ENCODE assay signal across 15 cellular contexts in the genomic region with DNA sequence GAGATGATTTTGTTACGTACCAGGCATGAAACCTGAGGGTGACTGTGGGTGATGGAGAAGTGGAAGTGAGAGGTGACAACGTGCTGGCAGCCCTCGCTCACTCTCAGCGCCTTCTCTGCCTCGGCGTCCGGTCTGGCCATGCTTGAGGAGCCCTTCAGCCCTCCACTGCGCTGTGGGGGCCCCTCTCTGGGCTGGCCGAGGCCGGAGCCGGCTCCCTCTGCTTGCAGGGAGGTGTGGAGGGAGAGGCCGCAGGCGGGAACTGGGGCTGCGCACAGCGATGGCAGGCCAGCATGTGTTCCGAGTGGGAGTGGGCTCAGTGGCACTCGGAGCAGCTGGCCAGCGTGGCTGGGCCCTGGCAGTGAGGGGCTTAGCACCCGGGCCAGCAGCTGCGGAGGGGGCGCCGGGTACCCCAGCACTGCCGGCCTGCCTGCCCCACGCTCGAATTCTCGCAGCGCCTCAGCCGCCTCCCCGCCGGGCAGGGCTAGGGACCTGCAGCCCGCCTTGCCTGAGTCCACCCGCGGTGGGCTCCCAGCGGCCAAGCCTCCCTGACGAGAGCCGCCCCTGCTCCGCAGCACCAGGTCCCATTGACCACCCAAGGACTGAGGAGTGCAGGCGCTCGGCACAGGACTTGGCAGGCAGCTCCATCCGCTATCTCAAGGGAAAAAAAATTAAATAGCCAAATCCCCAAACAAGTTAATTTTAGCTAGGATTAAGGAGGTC. TPM values are rescaled to one million over a fixed set of nuclear protein-coding genes. Genes with fewer than 3 reads are reported as not detected.
A peak's percentile ranks its signal among the peaks of the same experiment; 100 is the strongest.
DNase-seq lines count a peak whose midpoint lies in the region; ATAC-seq, FAIRE-seq and TF ChIP-seq lines count a peak whose summit lies in the region.
"Had no signal": no experiment of that assay in that cellular context is flagged by ENCODE, and none has a peak within 500 bp of the region (broad histone marks: within the 10 kb centered on the region; RNA-seq: fewer than 3 reads in every experiment).

No MANE protein-coding gene starts in this region.

- H3K36me3 ChIP-seq in right lobe of liver (no peaks in the 10 kb centered on the region), HepG2 (replicated peaks in 1 of 2; ENCODE audit: control insufficient read depth in 1 of 2, insufficient read depth in 2 of 2, low read length in 2 of 2) (no peaks in the 10 kb centered on the region), spleen (no peaks in the 10 kb centered on the region)

- no peak for TF ChIP-seq RAD21 in HepG2 (CRISPR knock-in tag; IDR thresholded peaks at IDR 0.05)

- H3K4me2 ChIP-seq in HepG2 (ENCODE audit: low read depth, low read length), result no peak overlapping the region

- ATAC-seq in right lobe of liver (peak in 1 of 4 donors; percentile 30), HepG2 (no peak), GM21447 (IDR thresholded peaks at IDR 0.05; ENCODE audit: unreplicated experiment) (no peak)

- H3K27ac ChIP-seq in right lobe of liver, result peak overlapping the region in 1 of 3 donors; percentile 70
- H3K27ac ChIP-seq in HepG2 (ENCODE audit: extremely low read length, insufficient read depth, low read length), result no peak overlapping the region
- H3K27ac ChIP-seq in spleen, result peak overlapping the region in 6 of 8 donors; percentile 1 to 58 (median 44)
- H3K27ac ChIP-seq: 22Rv1 had no signal

- CTCF ChIA-PET in HepG2 (lab: Yijun Ruan, JAX; ENCODE audit: low intra/inter-chr PET ratio, low total read pairs), result no interaction called here

- H3K4me1 ChIP-seq in right lobe of liver (peaks cover 0 to 38% (median 11%) of the 10 kb centered on the region in 4 donors), HepG2 (ENCODE audit: insufficient read depth, low read length) (peaks cover 16% of the 10 kb centered on the region), spleen (no peaks in the 10 kb centered on the region)
- H3K4me1 ChIP-seq: Caco-2 had no signal

- no peak for TF ChIP-seq EP300 in HepG2 (IDR thresholded peaks at IDR 0.05; ENCODE audit: low read depth in 2 of 2, low read length in 2 of 2)
- no peak for TF ChIP-seq EP300 in HepG2 (CRISPR knock-in tag; IDR thresholded peaks at IDR 0.05; ENCODE audit: borderline replicate concordance)

- no peak overlapping the region for H2AFZ ChIP-seq in HepG2 (ENCODE audit: low read length)

- H4K20me1 ChIP-seq in HepG2 (ENCODE audit: insufficient read depth, low read length), result no peaks in the 10 kb centered on the region

- intact Hi-C loops in right lobe of liver (cut with DNase I), result no loop called here
- intact Hi-C loops in HepG2 (cut with micrococcal nuclease; ENCODE audit: unreplicated experiment), result no loop called here
- intact Hi-C loops in spleen (cut with DNase I; ENCODE audit: low total_unique reads), result no loop called here

- H3K4me3 ChIP-seq in right lobe of liver (no peak overlapping the region), HepG2 (replicated peaks in 1 of 3; ENCODE audit: insufficient read depth in 1 of 3, low read depth in 2 of 3, low read length in 3 of 3) (no peak overlapping the region), spleen (no peak overlapping the region)

- POLR2A ChIA-PET in HepG2 (lab: Yijun Ruan, JAX), result no interaction called here

- no peak overlapping the region for H3K9ac ChIP-seq in HepG2 (ENCODE audit: insufficient read depth, low read depth, low read length)

- WGBS in right lobe of liver (ENCODE audit: insufficient coverage, low coverage, low lambda C conversion rate, missing lambda C conversion rate), result 97% methylated on average over 9 of the region's 40 CpGs
- WGBS in HepG2 (ENCODE audit: low lambda C conversion rate), result 95% methylated on average over 9 of the region's 40 CpGs
- 90 to 97% (median 93%) methylated on average over 24 to 40 of the region's 40 CpGs for WGBS in spleen, 5 donors

- peak; percentile 3 for DNase-seq in NCI-H82 (lab: John Stamatoyannopoulos, UW)
- DNase-seq in NCI-H82 treated with DMSO at 0.1 percent for 48 hours (lab: John Stamatoyannopoulos, UW; ENCODE audit: unreplicated experiment), result no peak
- peak in 2 of 3 donors; percentile 20 to 52 for DNase-seq in right lobe of liver
- no peak for DNase-seq in HepG2 (ENCODE audit: low spot score)
- DNase-seq in spleen, result peak; percentile 74
- no peak for DNase-seq in HCEC 1CT
- DNase-seq: Caco-2; CD8-positive, alpha-beta memory T cell; DMS 273 treated with DMSO at 0.1 percent for 48 hours; H9 had no signal

- H3K27me3 ChIP-seq in right lobe of liver, result no peaks in the 10 kb centered on the region
- no peaks in the 10 kb centered on the region for H3K27me3 ChIP-seq in HepG2 (ENCODE audit: control insufficient read depth in 1 of 2, insufficient read depth in 2 of 2, low read length in 2 of 2)
- H3K27me3 ChIP-seq in spleen (replicated peaks in 1 of 7), result peaks cover 0 to 4% (median 0%) of the 10 kb centered on the region in 7 donors

- BruUV-seq in HepG2 (replicated peaks; lab: Mats Ljungman, UMichigan), result no TSS peak

- in situ Hi-C loops in HepG2 (cut with HindIII; ENCODE audit: extremely low pct_ligation_motif_present, low pct_unique_long_range_greater_than_20kb), result no loop called here

- TF ChIP-seq CTCF in right lobe of liver (IDR thresholded peaks at IDR 0.05), result no peak
- TF ChIP-seq CTCF in HepG2 (CRISPR knock-in tag; IDR thresholded peaks at IDR 0.05), result no peak
- no peak for TF ChIP-seq CTCF in spleen (IDR thresholded peaks at IDR 0.05 in 8 of 11, conservative IDR thresholded peaks at IDR 0.05 in 3 of 11)

- TF ChIP-seq POLR2A in right lobe of liver (IDR thresholded peaks at IDR 0.05) (no peak), HepG2 (IDR thresholded peaks at IDR 0.05; ENCODE audit: insufficient read depth in 1 of 2, low read depth in 2 of 2, low read length in 2 of 2) (no peak), spleen (IDR thresholded peaks at IDR 0.05) (no peak)

- FAIRE-seq in HepG2 (lab: Jason Lieb, UNC), result no peak

- H3K9me3 ChIP-seq in right lobe of liver (no peaks in the 10 kb centered on the region), HepG2 (ENCODE audit: low read length) (no peaks in the 10 kb centered on the region), spleen (peaks cover 0 to 7% (median 0%) of the 10 kb centered on the region in 8 donors)
- H3K9me3 ChIP-seq: Caco-2 had no signal

- H3K79me2 ChIP-seq in HepG2 (ENCODE audit: insufficient read depth, low read length), result no peaks in the 10 kb centered on the region

TF ChIP-seq in HepG2, 621 proteins besides CTCF, POLR2A, EP300 and RAD21 (continues in another document):
- no peak for TF ChIP-seq MAFK (conservative IDR thresholded peaks at IDR 0.05 in 1 of 2, IDR thresholded peaks at IDR 0.05 in 1 of 2; ENCODE audit: low read length in 2 of 2)
- TF ChIP-seq, protein P1, sequence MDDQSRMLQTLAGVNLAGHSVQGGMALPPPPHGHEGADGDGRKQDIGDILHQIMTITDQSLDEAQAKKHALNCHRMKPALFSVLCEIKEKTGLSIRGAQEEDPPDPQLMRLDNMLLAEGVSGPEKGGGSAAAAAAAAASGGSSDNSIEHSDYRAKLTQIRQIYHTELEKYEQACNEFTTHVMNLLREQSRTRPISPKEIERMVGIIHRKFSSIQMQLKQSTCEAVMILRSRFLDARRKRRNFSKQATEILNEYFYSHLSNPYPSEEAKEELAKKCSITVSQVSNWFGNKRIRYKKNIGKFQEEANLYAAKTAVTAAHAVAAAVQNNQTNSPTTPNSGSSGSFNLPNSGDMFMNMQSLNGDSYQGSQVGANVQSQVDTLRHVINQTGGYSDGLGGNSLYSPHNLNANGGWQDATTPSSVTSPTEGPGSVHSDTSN (CRISPR knock-in tag; IDR thresholded peaks at IDR 0.05; ENCODE audit: borderline replicate concordance), result no peak
- no peak for TF ChIP-seq ZFP62 (CRISPR knock-in tag; IDR thresholded peaks at IDR 0.05)
- TF ChIP-seq HNRNPLL (IDR thresholded peaks at IDR 0.05; ENCODE audit: low read depth, low read length, poor library complexity, severe bottlenecking), result no peak
- TF ChIP-seq, protein P2, sequence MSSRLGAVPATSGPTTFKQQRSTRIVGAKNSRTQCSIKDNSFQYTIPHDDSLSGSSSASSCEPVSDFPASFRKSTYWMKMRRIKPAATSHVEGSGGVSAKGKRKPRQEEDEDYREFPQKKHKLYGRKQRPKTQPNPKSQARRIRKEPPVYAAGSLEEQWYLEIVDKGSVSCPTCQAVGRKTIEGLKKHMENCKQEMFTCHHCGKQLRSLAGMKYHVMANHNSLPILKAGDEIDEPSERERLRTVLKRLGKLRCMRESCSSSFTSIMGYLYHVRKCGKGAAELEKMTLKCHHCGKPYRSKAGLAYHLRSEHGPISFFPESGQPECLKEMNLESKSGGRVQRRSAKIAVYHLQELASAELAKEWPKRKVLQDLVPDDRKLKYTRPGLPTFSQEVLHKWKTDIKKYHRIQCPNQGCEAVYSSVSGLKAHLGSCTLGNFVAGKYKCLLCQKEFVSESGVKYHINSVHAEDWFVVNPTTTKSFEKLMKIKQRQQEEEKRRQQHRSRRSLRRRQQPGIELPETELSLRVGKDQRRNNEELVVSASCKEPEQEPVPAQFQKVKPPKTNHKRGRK (CRISPR knock-in tag; IDR thresholded peaks at IDR 0.05), result no peak
- TF ChIP-seq POLR2AphosphoS5 (IDR thresholded peaks at IDR 0.05; ENCODE audit: low read depth, low read length), result no peak

RNA-seq across cellular contexts. Expression of a gene that starts 29.7 kb away (rescaled TPM):
- total RNA-seq in right lobe of liver (10 to 100 TPM; 14.3 to 23.2 (median 19.0) TPM), HepG2 (2016; rRNA removed; fragmentation: Illumina TruSeq; extraction: Trizol) (0.60 and 0.64 TPM in 2 replicates), spleen (10 to 100 TPM; 15.6 to 35.2 (median 17.3) TPM)
- total RNA-seq in HepG2 (2016; cell fraction: cytosol; rRNA removed; fragmentation: Illumina TruSeq; extraction: Trizol; ENCODE audit: low read depth), result 0.20 and 0.26 TPM in 2 replicates
- 0.55 and 0.78 TPM in 2 replicates for total RNA-seq in HepG2 (2016; cell fraction: insoluble cytoplasmic fraction; rRNA removed; fragmentation: Illumina TruSeq; extraction: Trizol)
- 0.31 and 0.55 TPM in 2 replicates for total RNA-seq in HepG2 (2016; cell fraction: membrane; rRNA removed; fragmentation: Illumina TruSeq; extraction: Trizol)
- total RNA-seq in HepG2 (2016; cell fraction: nucleus; rRNA removed; fragmentation: Illumina TruSeq; extraction: Trizol), result 0.81 and 0.91 TPM in 2 replicates
- polyA plus RNA-seq in HepG2 (2011; rRNA removed) (0.76 and 0.84 TPM in 2 replicates), spleen (1 to 10 TPM; 1.5 to 3.7 (median 1.8) TPM)
- polyA plus RNA-seq in HepG2 (2011; cell fraction: cytosol; rRNA removed), result 0.66 and 0.73 TPM in 2 replicates
- 1.4 TPM in 2 replicates for polyA plus RNA-seq in HepG2 (2011; cell fraction: nucleus; rRNA removed)
- 1.3 and 1.7 TPM in 2 replicates for polyA plus RNA-seq in HepG2 (2012)
- 0.06 and 0.11 TPM in 2 replicates for polyA plus RNA-seq in HepG2 (2016; cell fraction: cytosol; fragmentation: Illumina TruSeq; extraction: Trizol; ENCODE audit: low read depth)
- polyA plus RNA-seq in HepG2 (2016; cell fraction: insoluble cytoplasmic fraction; fragmentation: Illumina TruSeq; extraction: Trizol; ENCODE audit: low read depth), result 0.59 and 0.62 TPM in 2 replicates
- polyA plus RNA-seq in HepG2 (2016; cell fraction: membrane; fragmentation: Illumina TruSeq; extraction: Trizol; ENCODE audit: low read depth), result 0.29 and 0.31 TPM in 2 replicates
- polyA plus RNA-seq in HepG2 (2016; cell fraction: nucleus; fragmentation: Illumina TruSeq; extraction: Trizol; ENCODE audit: insufficient read depth, low read depth), result 0.36 and 0.89 TPM in 2 replicates
- 2.1 TPM in 1 of 2 replicates, not detected in the other for polyA minus RNA-seq in HepG2 (2011; rRNA and poly(A)+ RNA removed; ENCODE audit: low replicate concordance)
- 1.5 and 1.6 TPM in 2 replicates for polyA minus RNA-seq in HepG2 (2011; cell fraction: cytosol; rRNA and poly(A)+ RNA removed)
- polyA minus RNA-seq in HepG2 (2011; cell fraction: nucleus; rRNA and poly(A)+ RNA removed), result 3.6 and 4.6 TPM in 2 replicates
- total RNA-seq: A673; CD8-positive, alpha-beta memory T cell; Daoy had no signal
- polyA plus RNA-seq: CD14-positive monocyte; CD8-positive, alpha-beta memory T cell had no signal

Comparison
In these comparisons a context has a peak if more than half of its experiments do, and no peak if none do; other contexts are left out.
1. DNase-seq: peak in NCI-H82 (single experiment), right lobe of liver (2 of 3) and spleen (single experiment); none in NCI-H82 treated with DMSO at 0.1 percent for 48 hours (single experiment), HepG2 (single experiment) and HCEC 1CT (single experiment).
2. RNA of a gene that starts 29.7 kb away (total RNA-seq): 14.3 to 23.2 TPM in right lobe of liver and 15.6 to 35.2 TPM in spleen; 0.20 to 0.91 TPM in HepG2; every median in the first group is over 4 times any median in the second.